25 cellular contexts compared by ENCODE assay signal in genomic region chr22:37001826-37002225, GRCh38.
"Had no signal": no experiment of that assay in that cellular context is flagged by ENCODE, and none has a peak within 500 bp of the region (broad histone marks: within the 10 kb centered on the region; RNA-seq: fewer than 3 reads in every experiment).

No MANE protein-coding gene starts in this region.

- H3K27me3 ChIP-seq: left lung, neural progenitor cell, right atrium auricular region, right lobe of liver, tibial nerve, uterus had no signal

- H3K9me3 ChIP-seq: left lung, right lobe of liver, tibial nerve, uterus had no signal

- H3K9ac ChIP-seq: neural progenitor cell, parathyroid adenoma had no signal

- H3K27ac ChIP-seq: left lung, neural progenitor cell, parathyroid adenoma, right atrium auricular region, right lobe of liver, tibial nerve, uterus had no signal

- H3K9me3 Mint-ChIP-seq: natural killer cell; stimulated activated memory B cell treated with anti-CD40 and anti-IgM and Interleukin-4, amounts not matched to agents 10 μg/mL and 1 μg/mL and 100 μg/mL, for 72 hours; stimulated activated naive CD8-positive, alpha-beta T cell treated with anti-CD3 and anti-CD28 coated beads, Interleukin-15, amount 100 ng/mL, for 72 hours; type B pancreatic cell had no signal

- H3K4me1 Mint-ChIP-seq: mesothelial cell of epicardium; naive B cell; natural killer cell; stimulated activated memory B cell treated with anti-CD40 and anti-IgM and Interleukin-4, amounts not matched to agents 10 μg/mL and 1 μg/mL and 100 μg/mL, for 72 hours; stimulated activated naive CD8-positive, alpha-beta T cell treated with anti-CD3 and anti-CD28 coated beads, Interleukin-15, amount 100 ng/mL, for 72 hours had no signal

- H3K4me3 ChIP-seq: left lung, lung, neural progenitor cell, right atrium auricular region, right lobe of liver, smooth muscle cell, tibial nerve, uterus had no signal

- FAIRE-seq: keratinocyte had no signal

- ATAC-seq: left colon; left lung; natural killer cell; right lobe of liver; stimulated activated memory B cell treated with anti-CD40 and anti-IgM and Interleukin-4, amounts not matched to agents 10 μg/mL and 1 μg/mL and 100 μg/mL, for 72 hours; stimulated activated naive CD8-positive, alpha-beta T cell treated with anti-CD3 and anti-CD28 coated beads, Interleukin-15, amount 100 ng/mL, for 72 hours had no signal

- H3K36me3 ChIP-seq: left lung, neural progenitor cell, right atrium auricular region, right lobe of liver, tibial nerve, uterus had no signal

- H3K36me3 Mint-ChIP-seq: mesothelial cell of epicardium; natural killer cell; neural progenitor cell; stimulated activated memory B cell treated with anti-CD40 and anti-IgM and Interleukin-4, amounts not matched to agents 10 μg/mL and 1 μg/mL and 100 μg/mL, for 72 hours; type B pancreatic cell had no signal

- H3K4me3 Mint-ChIP-seq: mesothelial cell of epicardium; naive B cell; natural killer cell; nephron progenitor cell; neural progenitor cell; stimulated activated memory B cell treated with anti-CD40 and anti-IgM and Interleukin-4, amounts not matched to agents 10 μg/mL and 1 μg/mL and 100 μg/mL, for 72 hours; stimulated activated naive CD8-positive, alpha-beta T cell treated with anti-CD3 and anti-CD28 coated beads, Interleukin-15, amount 100 ng/mL, for 72 hours; type B pancreatic cell had no signal

- H3K4me1 ChIP-seq: left lung, parathyroid adenoma, right atrium auricular region, right lobe of liver, tibial nerve, uterus had no signal

- H3K27ac Mint-ChIP-seq: mesothelial cell of epicardium; natural killer cell; nephron progenitor cell; neural progenitor cell; progenitor cell of endocrine pancreas; stimulated activated memory B cell treated with anti-CD40 and anti-IgM and Interleukin-4, amounts not matched to agents 10 μg/mL and 1 μg/mL and 100 μg/mL, for 72 hours; stimulated activated naive CD8-positive, alpha-beta T cell treated with anti-CD3 and anti-CD28 coated beads, Interleukin-15, amount 100 ng/mL, for 72 hours; type B pancreatic cell had no signal

- DNase-seq: left lung; mesendoderm; naive B cell; natural killer cell; nephron progenitor cell; stimulated activated CD4-positive, alpha-beta T cell treated with anti-CD3 and anti-CD28 coated beads, Interleukin-1b, Interleukin-23, amount 100 ng/mL, for 48 hours; stimulated activated CD4-positive, alpha-beta T cell treated with anti-CD3 and anti-CD28 coated beads, Interleukin-2, amount 100 ng/mL, for 48 hours; stimulated activated CD4-positive, alpha-beta T cell treated with anti-CD3 and anti-CD28 coated beads, Interleukin-4, amount 100 ng/mL, for 4 hours; stimulated activated CD8-positive, alpha-beta memory T cell treated with anti-CD3 and anti-CD28 coated beads, Interleukin-4, amount 100 ng/mL, for 48 hours; stimulated activated naive CD4-positive, alpha-beta T cell treated with Interleukin-2 at 50 U/mL for 16 hours; stimulated activated naive CD8-positive, alpha-beta T cell treated with anti-CD3 and anti-CD28 coated beads, Interleukin-15, amount 100 ng/mL, for 72 hours; uterus had no signal
